ENCODE assay signal across 6 cellular contexts in genomic region chr3:40477671-40478070, GRCh38. TPM values are rescaled to one million over a fixed set of nuclear protein-coding genes. Genes with fewer than 3 reads are reported as not detected.
DNase-seq lines count a peak whose midpoint lies in the region; ATAC-seq and TF ChIP-seq lines count a peak whose summit lies in the region.

No MANE protein-coding gene starts in this region.

- POLR2A ChIA-PET in CD8-positive, alpha-beta T cell (lab: Charles Lee) = interaction anchor here (0.8 to 1.9 kb wide), 4 partner anchors 11 to 28 kb away, joined by 3 to 10 read pairs (median 4); partner anchors contain the start of genes RPL14 and ZNF620

- H3K9me3 Mint-ChIP-seq in CD8-positive, alpha-beta T cell = no peaks in the 10 kb centered on the region

- H3K4me1 ChIP-seq in CD8-positive, alpha-beta T cell (ENCODE audit: insufficient read depth, low read length) = peaks cover 16% of the 10 kb centered on the region

- intact Hi-C loops in CD8-positive, alpha-beta T cell (cut with DNase I, micrococcal nuclease) = loop anchor here (1.0 to 2.0 kb wide), 6 partner anchors 20 to 168 kb away; partner anchors contain the start of genes RPL14 (in 2 of the 2) and EIF1B (in 1 of the 2)
- intact Hi-C loops in left colon (cut with DNase I, micrococcal nuclease) = no loop called here

- peak overlapping the region; percentile 86 for H3K4me3 Mint-ChIP-seq in CD8-positive, alpha-beta T cell
- H3K4me3 Mint-ChIP-seq in T-helper 17 cell = peak overlapping the region; percentile 90

- peak overlapping the region; percentile 84 for H3K27ac Mint-ChIP-seq in CD8-positive, alpha-beta T cell
- peak overlapping the region; percentile 98 for H3K27ac Mint-ChIP-seq in T-helper 17 cell

- peaks cover 31% of the 10 kb centered on the region for H3K4me1 Mint-ChIP-seq in CD8-positive, alpha-beta T cell (ENCODE audit: low read depth)
- peaks cover 34% of the 10 kb centered on the region for H3K4me1 Mint-ChIP-seq in T-helper 17 cell

- H3K4me3 ChIP-seq in CD8-positive, alpha-beta T cell (ENCODE audit: low read depth, low read length) = peak overlapping the region; percentile 78

- CTCF ChIA-PET in CD8-positive, alpha-beta T cell (lab: Charles Lee) = no interaction called here

- H3K36me3 ChIP-seq in CD8-positive, alpha-beta T cell (ENCODE audit: insufficient read depth, low read length) = no peaks in the 10 kb centered on the region

- no peak for DNase-seq in CD8-positive, alpha-beta T cell
- no peak for DNase-seq in T-helper 17 cell
- no peak for DNase-seq in left colon
- DNase-seq in HuH-7 (ENCODE audit: low spot score) = no peak
- DNase-seq in pons (ENCODE audit: low spot score) = no peak
- DNase-seq in CD1c-positive myeloid dendritic cell (ENCODE audit: extremely low spot score) = no peak

- no peaks in the 10 kb centered on the region for H3K27me3 Mint-ChIP-seq in CD8-positive, alpha-beta T cell (ENCODE audit: low read depth)
- H3K27me3 Mint-ChIP-seq in T-helper 17 cell = no peaks in the 10 kb centered on the region

- H3K27me3 ChIP-seq in CD8-positive, alpha-beta T cell (ENCODE audit: insufficient read depth, low read length) = no peaks in the 10 kb centered on the region

- TF ChIP-seq CTCF in CD8-positive, alpha-beta T cell (IDR thresholded peaks at IDR 0.05) = no peak

- ATAC-seq in CD8-positive, alpha-beta T cell = no peak
- ATAC-seq in T-helper 17 cell (no peak), left colon (peak; percentile 20)

- H3K9me3 ChIP-seq in CD8-positive, alpha-beta T cell (ENCODE audit: low read length) = no peaks in the 10 kb centered on the region
- no peaks in the 10 kb centered on the region for H3K9me3 ChIP-seq in T-helper 17 cell (ENCODE audit: control insufficient read depth, low read length, poor library complexity, severe bottlenecking)

- no peak overlapping the region for H3K27ac ChIP-seq in CD8-positive, alpha-beta T cell (ENCODE audit: low read depth, low read length)

- H3K36me3 Mint-ChIP-seq in CD8-positive, alpha-beta T cell = peaks cover 38% of the 10 kb centered on the region
- H3K36me3 Mint-ChIP-seq in T-helper 17 cell (ENCODE audit: low read depth) = peaks cover 6% of the 10 kb centered on the region

RNA-seq across cellular contexts. Expression of gene ZNF619, which starts 0.7 kb away (rescaled TPM):
- total RNA-seq in CD8-positive, alpha-beta T cell = 1 to 10 TPM; 2.2 to 4.1 TPM
- total RNA-seq in T-helper 17 cell = 1 to 10 TPM; 5.0 to 8.4 TPM
- total RNA-seq in left colon = 10 to 100 TPM in 1 of 2 donors, 1 to 10 TPM in 1; 6.5 to 11.7 TPM

RNA-seq across cellular contexts. Expression of gene RPL14, which starts 20.5 kb away (rescaled TPM):
- 1,000 to 10,000 TPM; 2,937 to 3,143 TPM for total RNA-seq in CD8-positive, alpha-beta T cell
- total RNA-seq in T-helper 17 cell (1,000 to 10,000 TPM; 2,732 to 3,433 TPM), left colon (1,000 to 10,000 TPM; 1,376 to 1,424 TPM)

RNA-seq across cellular contexts. Expression of gene ZNF620, which starts 28.2 kb away (rescaled TPM):
- 1 to 10 TPM in 1 of 2 experiments, under 1 TPM in 1; 0.84 to 1.9 TPM for total RNA-seq in CD8-positive, alpha-beta T cell
- total RNA-seq in T-helper 17 cell (1 to 10 TPM in 1 of 2 donors, under 1 TPM in 1; 0.94 to 2.5 TPM), left colon (1 to 10 TPM; 4.1 to 5.0 TPM)

RNA-seq across cellular contexts. Expression of gene ZNF621, which starts 47.1 kb away (rescaled TPM):
- 1 to 10 TPM; 7.1 to 9.7 TPM for total RNA-seq in CD8-positive, alpha-beta T cell
- 10 to 100 TPM; 16.6 to 17.1 TPM for total RNA-seq in T-helper 17 cell
- total RNA-seq in left colon = 10 to 100 TPM; 14.3 to 14.8 TPM

Comparison
In these comparisons a context has a peak if more than half of its experiments do, and no peak if none do; other contexts are left out.
1. intact Hi-C loops: an anchor here in CD8-positive, alpha-beta T cell (1.0 to 2.0 kb wide); none called in left colon.